9 cellular contexts compared by ENCODE assay signal in genomic region chr14:74574092-74574438, GRCh38. TPM values are rescaled to one million over a fixed set of nuclear protein-coding genes. Genes with fewer than 3 reads are reported as not detected.
DNase-seq lines count a peak whose midpoint lies in the region; ATAC-seq and TF ChIP-seq lines count a peak whose summit lies in the region.
"Had no signal": no experiment of that assay in that cellular context is flagged by ENCODE, and none has a peak within 500 bp of the region (broad histone marks: within the 10 kb centered on the region; RNA-seq: fewer than 3 reads in every experiment).

No MANE protein-coding gene starts in this region.

- intact Hi-C loops in ascending aorta (cut with DNase I) (no loop called here), vagina (cut with DNase I) (no loop called here), colonic mucosa (cut with DNase I) (no loop called here)

- H4K8ac ChIP-seq in mesenchymal stem cell (ENCODE audit: low read length), result no peak overlapping the region

- H3K36me3 ChIP-seq in ascending aorta (peaks cover 0 to under 1% of the 10 kb centered on the region in 2 donors), mesenchymal stem cell (ENCODE audit: control insufficient read depth in 1 of 2, insufficient read depth in 2 of 2, low read depth in 1 of 2, low read length in 2 of 2) (peaks cover 22 to 24% of the 10 kb centered on the region in 2 experiments), vagina (no peaks in the 10 kb centered on the region), colonic mucosa (no peaks in the 10 kb centered on the region)

- H3K4me1 Mint-ChIP-seq in activated T-cell treated with anti-CD3 and anti-CD28 coated beads, Interleukin-2, amount 50 U/mL, for 4 hours (ENCODE audit: low read depth), result peaks cover 38% of the 10 kb centered on the region
- peaks cover 42% of the 10 kb centered on the region for H3K4me1 Mint-ChIP-seq in activated T-cell treated with anti-CD3 and anti-CD28 coated beads, Interleukin-2, amount 50 U/mL, for 24 hours (ENCODE audit: low read depth)

- H3K27ac Mint-ChIP-seq in activated T-cell treated with anti-CD3 and anti-CD28 coated beads, Interleukin-2, amount 50 U/mL, for 24 hours, result no peak overlapping the region

- no peak overlapping the region for H3K4me2 ChIP-seq in mesenchymal stem cell (ENCODE audit: low read length, poor library complexity, severe bottlenecking)

- peak overlapping the region in 1 of 2 experiments; percentile 75 for H2BK12ac ChIP-seq in mesenchymal stem cell (ENCODE audit: low read length in 2 of 2)

- no peak for TF ChIP-seq POLR2A in vagina (IDR thresholded peaks at IDR 0.05)

- no peak overlapping the region for H3K14ac ChIP-seq in mesenchymal stem cell (ENCODE audit: low read length in 2 of 2)

- H3K4me3 ChIP-seq in ascending aorta (no peak overlapping the region), mesenchymal stem cell (ENCODE audit: insufficient read depth in 1 of 2, low read depth in 1 of 2, low read length in 2 of 2) (no peak overlapping the region), vagina (no peak overlapping the region), colonic mucosa (no peak overlapping the region)

- peaks cover 2% of the 10 kb centered on the region for H3K79me1 ChIP-seq in mesenchymal stem cell (replicated peaks; ENCODE audit: low read length, poor library complexity, severe bottlenecking)

- H3K27me3 Mint-ChIP-seq in activated T-cell treated with anti-CD3 and anti-CD28 coated beads, Interleukin-2, amount 50 U/mL, for 4 hours (ENCODE audit: low read depth), result peaks cover 10% of the 10 kb centered on the region
- peaks cover 19% of the 10 kb centered on the region for H3K27me3 Mint-ChIP-seq in activated T-cell treated with anti-CD3 and anti-CD28 coated beads, Interleukin-2, amount 50 U/mL, for 24 hours

- H3K27me3 ChIP-seq in ascending aorta (no peaks in the 10 kb centered on the region), mesenchymal stem cell (ENCODE audit: control insufficient read depth in 1 of 2, insufficient read depth in 1 of 2, low read length in 2 of 2) (no peaks in the 10 kb centered on the region), vagina (no peaks in the 10 kb centered on the region), colonic mucosa (no peaks in the 10 kb centered on the region)

- peak overlapping the region in 1 of 2 experiments; percentile 40 for H3K4ac ChIP-seq in mesenchymal stem cell (ENCODE audit: low read depth in 1 of 2, low read length in 2 of 2)

- H2AK5ac ChIP-seq in mesenchymal stem cell (ENCODE audit: low read length, severe bottlenecking), result peak overlapping the region; percentile 100

- no peak overlapping the region for H2BK5ac ChIP-seq in mesenchymal stem cell (ENCODE audit: low read depth, low read length, poor library complexity, severe bottlenecking)

- no peak overlapping the region for H2BK15ac ChIP-seq in mesenchymal stem cell (ENCODE audit: low read depth, poor library complexity, severe bottlenecking)

- DNase-seq in activated T-cell treated with anti-CD3 and anti-CD28 coated beads, Interleukin-2, amount 50 U/mL, for 4 hours, result no peak
- DNase-seq in activated T-cell treated with anti-CD3 and anti-CD28 coated beads, Interleukin-2, amount 50 U/mL, for 24 hours, result no peak
- DNase-seq in ascending aorta (ENCODE audit: low spot score in 2 of 2), result no peak
- DNase-seq in mesenchymal stem cell, result no peak
- no peak for DNase-seq in vagina (ENCODE audit: extremely low spot score in 2 of 2)
- no peak for DNase-seq in colonic mucosa
- DNase-seq: anterior cingulate cortex had no signal

- H3K9me3 ChIP-seq in ascending aorta (no peaks in the 10 kb centered on the region), mesenchymal stem cell (ENCODE audit: control insufficient read depth, low read length) (no peaks in the 10 kb centered on the region), vagina (no peaks in the 10 kb centered on the region), colonic mucosa (no peaks in the 10 kb centered on the region)

- H3K9me3 Mint-ChIP-seq in activated T-cell treated with anti-CD3 and anti-CD28 coated beads, Interleukin-2, amount 50 U/mL, for 4 hours, result no peaks in the 10 kb centered on the region
- H3K9me3 Mint-ChIP-seq in activated T-cell treated with anti-CD3 and anti-CD28 coated beads, Interleukin-2, amount 50 U/mL, for 24 hours, result no peaks in the 10 kb centered on the region

- ATAC-seq in activated T-cell treated with anti-CD3 and anti-CD28 coated beads, Interleukin-2, amount 50 U/mL, for 4 hours, result peak; percentile 47 to 73
- no peak for ATAC-seq in HG02642 (IDR thresholded peaks at IDR 0.05; ENCODE audit: poor library complexity, unreplicated experiment)
- ATAC-seq in GM21737 (IDR thresholded peaks at IDR 0.05; ENCODE audit: unreplicated experiment), result no peak

- H3K23ac ChIP-seq in mesenchymal stem cell (ENCODE audit: low read length in 2 of 2), result no peak overlapping the region

- peak overlapping the region; percentile 6 for H3K4me3 Mint-ChIP-seq in activated T-cell treated with anti-CD3 and anti-CD28 coated beads, Interleukin-2, amount 50 U/mL, for 4 hours
- no peak overlapping the region for H3K4me3 Mint-ChIP-seq in activated T-cell treated with anti-CD3 and anti-CD28 coated beads, Interleukin-2, amount 50 U/mL, for 24 hours

- WGBS in mesenchymal stem cell, result 94% methylated on average over 4 of the region's 4 CpGs

- no peak for TF ChIP-seq CTCF in ascending aorta (IDR thresholded peaks at IDR 0.05)
- no peak for TF ChIP-seq CTCF in vagina (IDR thresholded peaks at IDR 0.05)
- no peak for TF ChIP-seq CTCF in colonic mucosa (IDR thresholded peaks at IDR 0.05)

- peak overlapping the region; percentile 91 to 94 for H3K27ac ChIP-seq in ascending aorta
- H3K27ac ChIP-seq in mesenchymal stem cell (ENCODE audit: low read length, poor library complexity, severe bottlenecking), result peak overlapping the region; percentile 100
- peak overlapping the region; percentile 81 for H3K27ac ChIP-seq in vagina
- no peak overlapping the region for H3K27ac ChIP-seq in colonic mucosa

- H3K4me1 ChIP-seq in ascending aorta (peaks cover 42 to 92% of the 10 kb centered on the region in 2 donors), mesenchymal stem cell (ENCODE audit: control insufficient read depth, insufficient read depth, low read depth, low read length) (peaks cover 52% of the 10 kb centered on the region), vagina (peaks cover 70% of the 10 kb centered on the region), colonic mucosa (no peaks in the 10 kb centered on the region)

- H4K91ac ChIP-seq in mesenchymal stem cell (ENCODE audit: low read length), result peak overlapping the region; percentile 36

- H3K36me3 Mint-ChIP-seq in activated T-cell treated with anti-CD3 and anti-CD28 coated beads, Interleukin-2, amount 50 U/mL, for 4 hours (ENCODE audit: insufficient read depth), result no peaks in the 10 kb centered on the region
- no peaks in the 10 kb centered on the region for H3K36me3 Mint-ChIP-seq in activated T-cell treated with anti-CD3 and anti-CD28 coated beads, Interleukin-2, amount 50 U/mL, for 24 hours (ENCODE audit: low read depth)

- peak overlapping the region; percentile 1 to 61 for H3K18ac ChIP-seq in mesenchymal stem cell (ENCODE audit: low read depth in 1 of 2, low read length in 2 of 2)

- no peak overlapping the region for H2AFZ ChIP-seq in mesenchymal stem cell (ENCODE audit: low read depth, low read length)

- H2BK120ac ChIP-seq in mesenchymal stem cell (ENCODE audit: low read depth, low read length), result no peak overlapping the region

- H3K9ac ChIP-seq in mesenchymal stem cell (ENCODE audit: low read length) (no peak overlapping the region), colonic mucosa (ENCODE audit: low read depth in 2 of 2, low read length in 2 of 2) (no peak overlapping the region)

RNA-seq across cellular contexts. Expression of gene LTBP2, which starts 38.0 kb away (rescaled TPM):
- under 1 TPM; 0.21 to 0.35 (median 0.30) TPM for total RNA-seq in activated T-cell treated with anti-CD3 and anti-CD28 coated beads, Interleukin-2, amount 50 U/mL, for 4 hours
- total RNA-seq in ascending aorta (383 TPM), vagina (52.5 TPM), colonic mucosa (1 to 10 TPM; 1.9 to 3.7 TPM)
- 16.6 TPM for polyA plus RNA-seq in mesenchymal stem cell (2013, experiment 1 of 2)
- 16.0 TPM for polyA plus RNA-seq in mesenchymal stem cell (2013, experiment 2 of 2)

Comparison
In these comparisons a context has a peak if more than half of its experiments do, and no peak if none do; other contexts are left out.
1. ATAC-seq: peak in activated T-cell treated with anti-CD3 and anti-CD28 coated beads, Interleukin-2, amount 50 U/mL, for 4 hours (2 of 2); none in HG02642 (single experiment) and GM21737 (single experiment).
2. RNA of gene LTBP2, which starts 38.0 kb away (total RNA-seq): 383 TPM in ascending aorta (single experiment) and 52.5 TPM in vagina (single experiment); 1.9 to 3.7 TPM in colonic mucosa and 0.21 to 0.35 TPM in activated T-cell treated with anti-CD3 and anti-CD28 coated beads, Interleukin-2, amount 50 U/mL, for 4 hours; every median in the first group is over 10 times any median in the second.